In the genomic region with DNA sequence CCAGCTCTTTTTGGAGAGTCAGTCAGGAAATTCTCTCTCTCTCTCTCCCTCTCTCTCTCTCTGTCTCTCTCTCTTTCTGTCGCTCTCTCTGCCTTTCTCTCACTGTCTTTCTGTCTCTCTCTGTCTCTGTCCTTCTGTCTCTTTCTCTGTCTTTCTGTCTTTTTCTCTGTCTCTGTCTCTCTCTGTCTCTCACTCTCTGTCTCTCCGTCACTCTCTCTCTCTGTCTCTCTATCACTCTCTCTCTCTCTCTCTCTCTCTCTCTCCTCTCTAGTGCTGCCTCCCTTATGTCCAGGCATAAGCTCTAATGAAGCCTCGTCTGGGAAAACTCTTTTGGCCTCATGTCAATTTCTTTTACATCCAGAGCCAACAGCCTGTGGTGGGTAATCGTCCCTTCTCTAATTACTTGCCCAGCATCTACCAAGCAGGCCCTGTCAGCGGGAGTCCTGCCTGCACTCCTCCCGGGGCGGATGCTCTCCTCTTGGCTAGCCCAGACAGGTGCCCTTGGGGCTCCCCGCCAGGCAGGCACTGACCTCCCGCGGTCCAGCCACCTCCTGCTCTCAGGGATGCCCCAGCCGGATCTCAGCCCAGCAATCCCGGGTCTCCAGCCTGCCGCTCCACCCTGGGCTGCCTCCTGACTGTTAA, we compare ENCODE assay signal across 12 cellular contexts.
A peak's percentile ranks its signal among the peaks of the same experiment; 100 is the strongest.
DNase-seq lines count a peak whose midpoint lies in the region; TF ChIP-seq lines count a peak whose summit lies in the region.
"Had no signal": no experiment of that assay in that cellular context is flagged by ENCODE, and none has a peak within 500 bp of the region (broad histone marks: within the 10 kb centered on the region; RNA-seq: fewer than 3 reads in every experiment).

No MANE protein-coding gene starts in this region.

- peak overlapping the region in 44 of 59 donors; percentile 14 to 96 (median 91) for H3K27ac ChIP-seq in dorsolateral prefrontal cortex
- H3K27ac ChIP-seq in ovary: no peak overlapping the region
- H3K27ac ChIP-seq: epithelial cell of prostate had no signal

- TF ChIP-seq EP300 in ovary (IDR thresholded peaks at IDR 0.05): no peak

- intact Hi-C loops in dorsolateral prefrontal cortex (cut with DNase I): loop anchor here (5.0 to 10.0 kb wide), 8 partner anchors 52 to 228 kb away; a partner anchor contains a TSS
- intact Hi-C loops in ovary (cut with DNase I): loop anchor here in 3 of 4 donors (5.0 kb wide), 3 partner anchors 93 to 143 kb away; a partner anchor contains a TSS

- TF ChIP-seq POLR2A in ovary (IDR thresholded peaks at IDR 0.05): no peak

- H3K9me3 ChIP-seq in ovary: no peaks in the 10 kb centered on the region

- 9 to 13% (median 10%) methylated on average over 13 of the region's 13 CpGs for WGBS in ovary, 3 donors

- H3K36me3 ChIP-seq in H7 (replicated peaks; ENCODE audit: control insufficient read depth, insufficient read depth, low read length) (no peaks in the 10 kb centered on the region), ovary (no peaks in the 10 kb centered on the region)

- DNase-seq in H7: peak; percentile 48
- DNase-seq in NCI-H345 treated with DMSO at 0.1 percent for 48 hours (lab: John Stamatoyannopoulos, UW; ENCODE audit: unreplicated experiment): peak; percentile 48
- peak in 2 of 10 donors; percentile 32 to 54 for DNase-seq in dorsolateral prefrontal cortex
- DNase-seq in ovary: peak in 4 of 5 donors; percentile 26 to 51 (median 41)
- DNase-seq in effector CD4-positive, alpha-beta T cell: no peak
- no peak for DNase-seq in foreskin fibroblast
- DNase-seq in SK-N-DZ (ENCODE audit: low spot score): no peak
- no peak for DNase-seq in MV-4-11 (lab: John Stamatoyannopoulos, UW)
- DNase-seq: activated gamma-delta T cell treated with Interleukin-2 at 50 U/mL for 16 hours, mesenchymal stem cell, T1000 had no signal

- peaks cover 13% of the 10 kb centered on the region for H3K4me1 ChIP-seq in ovary (ENCODE audit: insufficient read depth)

- H3K4me3 ChIP-seq in H7 (ENCODE audit: insufficient read depth, low read depth, low read length): no peak overlapping the region
- H3K4me3 ChIP-seq in dorsolateral prefrontal cortex: no peak overlapping the region
- no peak overlapping the region for H3K4me3 ChIP-seq in ovary
- no peak overlapping the region for H3K4me3 ChIP-seq in foreskin fibroblast (ENCODE audit: low read depth in 1 of 2, low read length in 2 of 2)

- TF ChIP-seq CTCF in dorsolateral prefrontal cortex (IDR thresholded peaks at IDR 0.05 in 54 of 56, conservative IDR thresholded peaks at IDR 0.05 in 2 of 56; ENCODE audit: low read depth in 1 of 56, partially characterized antibody in 56 of 56) (no peak), ovary (IDR thresholded peaks at IDR 0.05) (peak in 2 of 3 donors; percentile 19 to 40), foreskin fibroblast (IDR thresholded peaks at IDR 0.05; ENCODE audit: low read depth, low read length) (no peak)

- H3K27me3 ChIP-seq in H7 (ENCODE audit: control insufficient read depth, insufficient read depth, low read length) (no peaks in the 10 kb centered on the region; the same call in 1 of the 2 replicates), dorsolateral prefrontal cortex (no peaks in the 10 kb centered on the region), ovary (no peaks in the 10 kb centered on the region)

Comparison
In these comparisons a context has a peak if more than half of its experiments do, and no peak if none do; other contexts are left out.
1. DNase-seq: peak in H7 (single experiment), NCI-H345 treated with DMSO at 0.1 percent for 48 hours (single experiment) and ovary (4 of 5); none in effector CD4-positive, alpha-beta T cell (single experiment), foreskin fibroblast (0 of 2), SK-N-DZ (single experiment) and MV-4-11 (single experiment).
2. H3K27ac ChIP-seq: peak in dorsolateral prefrontal cortex (44 of 59); none in ovary (0 of 2).
3. CTCF ChIP-seq: peak in ovary (2 of 3); none in dorsolateral prefrontal cortex (0 of 56) and foreskin fibroblast (single experiment).